8 cellular contexts compared by ENCODE assay signal in genomic region chr5:177592010-177592834, GRCh38. TPM values are rescaled to one million over a fixed set of nuclear protein-coding genes. Genes with fewer than 3 reads are reported as not detected.
DNase-seq lines count a peak whose midpoint lies in the region; ATAC-seq and TF ChIP-seq lines count a peak whose summit lies in the region.

Gene TMED9, plus strand, starts transcription at chr5:177592203. Its CDS starts 12 bp downstream, at chr5:177592215.

- CTCF ChIA-PET in CD4-positive, alpha-beta T cell (lab: Charles Lee) = interaction anchor here (1.4 to 1.5 kb wide), 2 partner anchors 15 to 189 kb away, joined by 3 to 4 read pairs; no protein-coding TSS in a partner anchor

- H3K4me3 ChIP-seq in endocrine pancreas (ENCODE audit: control insufficient read depth, insufficient read depth, low read length) (peak within 1 kb of the TSS; percentile 78), mesendoderm (ENCODE audit: low read length) (peak within 1 kb of the TSS; percentile 72)

- H3K9ac ChIP-seq in endocrine pancreas (ENCODE audit: control insufficient read depth, insufficient read depth, low read length) (peak within 1 kb of the TSS; percentile 100), mesendoderm (ENCODE audit: low read length) (peak within 1 kb of the TSS; percentile 90)

- H3K4me3 Mint-ChIP-seq in CD4-positive, alpha-beta T cell = peak within 1 kb of the TSS; percentile 100

- peaks cover 40% of the 10 kb centered on the region for H3K36me3 Mint-ChIP-seq in CD4-positive, alpha-beta T cell (ENCODE audit: low read depth)

- H3K27me3 ChIP-seq in CD4-positive, alpha-beta T cell (ENCODE audit: control insufficient read depth, insufficient read depth, low read length) = no peaks in the 10 kb centered on the region
- no peaks in the 10 kb centered on the region for H3K27me3 ChIP-seq in endocrine pancreas (ENCODE audit: control insufficient read depth, insufficient read depth, low read length)
- H3K27me3 ChIP-seq in mesendoderm (ENCODE audit: insufficient read depth, low read length, poor library complexity) = no peaks in the 10 kb centered on the region

- H3K4me1 ChIP-seq in endocrine pancreas (ENCODE audit: control insufficient read depth, insufficient read depth, low read length) = peaks cover 5% of the 10 kb centered on the region
- H3K4me1 ChIP-seq in mesendoderm (ENCODE audit: control insufficient read depth, low read depth, low read length) = no peaks in the 10 kb centered on the region

- H3K4me2 ChIP-seq in mesendoderm (ENCODE audit: low read length) = peak within 1 kb of the TSS; percentile 73

- peaks cover 3% of the 10 kb centered on the region for H3K36me3 ChIP-seq in endocrine pancreas (ENCODE audit: control insufficient read depth, insufficient read depth, low read length)
- peaks cover 13% of the 10 kb centered on the region for H3K36me3 ChIP-seq in mesendoderm (ENCODE audit: control insufficient read depth, insufficient read depth, low read length)

- no peak within 1 kb of the TSS for H2AK5ac ChIP-seq in mesendoderm (ENCODE audit: low read length)

- H3K9me3 Mint-ChIP-seq in CD4-positive, alpha-beta T cell = no peaks in the 10 kb centered on the region

- no peak within 1 kb of the TSS for H2BK120ac ChIP-seq in mesendoderm (ENCODE audit: low read depth, low read length)

- intact Hi-C loops in CD4-positive, alpha-beta T cell (cut with DNase I, micrococcal nuclease) = loop anchor here (1.0 to 5.0 kb wide), 3 partner anchors 8 to 1055 kb away; partner anchors contain the start of genes B4GALT7 (in 2 of the 2), PRELID1 (in 1 of the 2), RAB24 (in 1 of the 2) and RNF44 (in 1 of the 2)

- H3K27ac ChIP-seq in CD4-positive, alpha-beta T cell (ENCODE audit: low read depth, low read length) = peak within 1 kb of the TSS; percentile 64
- H3K27ac ChIP-seq in mesendoderm (ENCODE audit: low read depth, low read length) = peak within 1 kb of the TSS; percentile 25

- POLR2A ChIA-PET in CD4-positive, alpha-beta T cell (lab: Charles Lee) = interaction anchor here (0.5 to 1.6 kb wide), 6 partner anchors 9 to 561 kb away, joined by 3 to 5 read pairs (median 3); partner anchors contain the start of genes LMAN2, NHP2 and PDLIM7

- no peak within 1 kb of the TSS for H4K8ac ChIP-seq in mesendoderm (ENCODE audit: low read depth, low read length)

- peaks cover 5% of the 10 kb centered on the region for H3K79me2 ChIP-seq in mesendoderm (ENCODE audit: control insufficient read depth, insufficient read depth, low read length)

- no peak for TF ChIP-seq CTCF in CD4-positive, alpha-beta T cell (IDR thresholded peaks at IDR 0.05)

- H4K5ac ChIP-seq in mesendoderm (ENCODE audit: low read length) = peak within 1 kb of the TSS; percentile 10

- no peak within 1 kb of the TSS for H3K23ac ChIP-seq in mesendoderm (ENCODE audit: low read length)

- peak; percentile 77 to 90 (median 82) for DNase-seq in CD4-positive, alpha-beta T cell
- peak; percentile 78 for DNase-seq in NOMO-1 treated with dmso at 0.1 percent for 144 hours (lab: John Stamatoyannopoulos, UW; ENCODE audit: unreplicated experiment)
- peak; percentile 56 for DNase-seq in activated CD8-positive, alpha-beta memory T cell treated with anti-CD3 and anti-CD28 coated beads, Interleukin-2, amount 50 U/mL, for 1 hour (ENCODE audit: extremely low read depth)
- peak; percentile 94 for DNase-seq in mesendoderm
- DNase-seq in stimulated activated CD8-positive, alpha-beta memory T cell treated with anti-CD3 and anti-CD28 coated beads, Interleukin-12 subunit alpha, Interleukin-12 subunit beta, amount 100 ng/mL, for 4 hours (ENCODE audit: low read depth) = peak; percentile 87

- no peak within 1 kb of the TSS for H2BK5ac ChIP-seq in mesendoderm (ENCODE audit: low read length)

- no peak within 1 kb of the TSS for H2BK15ac ChIP-seq in mesendoderm (replicated peaks; ENCODE audit: low read depth)

- H3K79me1 ChIP-seq in mesendoderm (ENCODE audit: low read length) = peaks cover 11% of the 10 kb centered on the region

- H3K9me3 ChIP-seq in CD4-positive, alpha-beta T cell (ENCODE audit: control insufficient read depth, low read length) = no peaks in the 10 kb centered on the region
- no peaks in the 10 kb centered on the region for H3K9me3 ChIP-seq in endocrine pancreas (ENCODE audit: control insufficient read depth, low read length)

- WGBS in mesendoderm (ENCODE audit: extremely low coverage, insufficient coverage, low lambda C conversion rate) = no CpG with 5 or more reads among the region's 71 CpGs

- H3K56ac ChIP-seq in mesendoderm (ENCODE audit: low read length) = peak within 1 kb of the TSS; percentile 96

- no peak within 1 kb of the TSS for H3K18ac ChIP-seq in mesendoderm (ENCODE audit: low read length)

- H3K4me1 Mint-ChIP-seq in CD4-positive, alpha-beta T cell (ENCODE audit: low read depth) = peaks cover 31% of the 10 kb centered on the region

- peak within 1 kb of the TSS; percentile 87 for H3K27ac Mint-ChIP-seq in CD4-positive, alpha-beta T cell

- H3K4ac ChIP-seq in mesendoderm (ENCODE audit: low read depth, low read length) = peak within 1 kb of the TSS; percentile 60

- H3K27me3 Mint-ChIP-seq in CD4-positive, alpha-beta T cell = peaks cover 24% of the 10 kb centered on the region

- peak; percentile 99 for ATAC-seq in CD4-positive, alpha-beta T cell (ENCODE audit: poor library complexity)
- ATAC-seq in GM19328 (IDR thresholded peaks at IDR 0.05; ENCODE audit: unreplicated experiment) (peak; percentile 85), HG03469 (IDR thresholded peaks at IDR 0.05; ENCODE audit: unreplicated experiment) (peak; percentile 93)

RNA-seq across cellular contexts. Expression of gene TMED9, which starts in this region (rescaled TPM):
- total RNA-seq in CD4-positive, alpha-beta T cell = 10 to 100 TPM; 42.7 to 47.8 TPM
- 110 TPM for polyA plus RNA-seq in mesendoderm (2013, experiment 1 of 2)
- 109 TPM for polyA plus RNA-seq in mesendoderm (2013, experiment 2 of 2)

Comparison
In these comparisons a context has a peak if more than half of its experiments do, and no peak if none do; other contexts are left out.
1. Peak in every context shown above with its lines: DNase-seq, ATAC-seq, H3K4me3 ChIP-seq and H3K27ac ChIP-seq.